21 cellular contexts compared by ENCODE assay signal in the genomic region with DNA sequence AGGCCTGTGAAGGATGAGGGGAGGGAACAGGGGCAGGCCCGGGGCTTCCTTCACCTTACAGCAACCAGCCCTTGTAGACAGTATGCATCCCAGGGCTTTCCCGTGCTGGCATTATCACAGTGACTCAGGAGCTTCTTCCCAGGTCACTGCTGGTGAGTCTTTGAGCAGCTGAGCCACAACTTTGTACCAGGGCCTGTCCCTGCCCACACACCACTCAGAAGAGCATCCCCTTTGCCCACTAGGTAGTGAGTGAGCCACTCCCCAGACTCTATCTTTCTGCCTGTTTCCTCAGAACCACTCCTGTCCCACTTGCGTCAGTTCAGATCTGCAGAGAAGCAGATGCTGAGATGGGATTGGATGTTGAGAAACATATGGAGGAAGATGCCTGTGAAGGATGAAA.
DNase-seq lines count a peak whose midpoint lies in the region; ATAC-seq and TF ChIP-seq lines count a peak whose summit lies in the region.
"Had no signal": no experiment of that assay in that cellular context is flagged by ENCODE, and none has a peak within 500 bp of the region (broad histone marks: within the 10 kb centered on the region; RNA-seq: fewer than 3 reads in every experiment).

No MANE protein-coding gene starts in this region.

- H3K4me1 ChIP-seq in Loucy (ENCODE audit: insufficient read depth, low read length, poor library complexity, severe bottlenecking) = peaks cover 29% of the 10 kb centered on the region
- H3K4me1 ChIP-seq: Caco-2, prostate gland had no signal

- H3K27ac Mint-ChIP-seq in activated T-cell treated with anti-CD3 and anti-CD28 coated beads, Interleukin-2, amount 50 U/mL, for 72 hours = no peak overlapping the region
- peak overlapping the region; percentile 61 for H3K27ac Mint-ChIP-seq in activated naive CD8-positive, alpha-beta T cell treated with anti-CD3 and anti-CD28 coated beads, Interleukin-2, amount 50 U/mL, for 24 hours
- H3K27ac Mint-ChIP-seq in stimulated activated naive CD8-positive, alpha-beta T cell treated with anti-CD3 and anti-CD28 coated beads, Interleukin-15, amount 100 ng/mL, for 72 hours = peak overlapping the region; percentile 51 to 99
- H3K27ac Mint-ChIP-seq: activated B cell treated with CpG ODN at 0.5 μM for 24 hours, nephron had no signal

- no peaks in the 10 kb centered on the region for H3K27me3 ChIP-seq in Loucy (ENCODE audit: insufficient read depth, low read length, poor library complexity, severe bottlenecking)

- no peak for TF ChIP-seq CTCF in Loucy (conservative IDR thresholded peaks at IDR 0.05; ENCODE audit: low read length)

- H3K36me3 Mint-ChIP-seq in activated T-cell treated with anti-CD3 and anti-CD28 coated beads, Interleukin-2, amount 50 U/mL, for 72 hours (ENCODE audit: insufficient read depth in 2 of 2) = peaks cover 12 to 19% of the 10 kb centered on the region in 2 donors
- peaks cover 32% of the 10 kb centered on the region for H3K36me3 Mint-ChIP-seq in activated naive CD8-positive, alpha-beta T cell treated with anti-CD3 and anti-CD28 coated beads, Interleukin-2, amount 50 U/mL, for 24 hours (ENCODE audit: low read depth)

- H3K36me3 ChIP-seq in Loucy (ENCODE audit: insufficient read depth, low read length) = peaks cover 15% of the 10 kb centered on the region; the same call in 1 of the 2 replicates
- H3K36me3 ChIP-seq: prostate gland had no signal

- DNase-seq in activated T-cell treated with anti-CD3 and anti-CD28 coated beads, Interleukin-2, amount 50 U/mL, for 72 hours = peak in 1 of 2 donors; percentile 37
- no peak for DNase-seq in activated T-cell treated with anti-CD3 and anti-CD28 coated beads, Interleukin-2, amount 50 U/mL, for 1 hour
- DNase-seq in activated naive CD8-positive, alpha-beta T cell treated with anti-CD3 and anti-CD28 coated beads, Interleukin-2, amount 50 U/mL, for 24 hours = no peak
- DNase-seq in stimulated activated naive CD8-positive, alpha-beta T cell treated with anti-CD3 and anti-CD28 coated beads, Interleukin-15, amount 100 ng/mL, for 72 hours = peak in 1 of 2 donors; percentile 50
- no peak for DNase-seq in NCI-H1930 (lab: John Stamatoyannopoulos, UW)
- DNase-seq: activated B cell treated with CpG ODN at 0.5 μM for 24 hours; amygdala; Caco-2; caudate nucleus; IMR-90; kidney glomerular epithelial cell; mesenchymal stem cell; NCI-H774; SHP77 treated with DMSO at 0.1 percent for 48 hours; small intestine; stimulated activated CD4-positive, alpha-beta T cell treated with anti-CD3 and anti-CD28 coated beads, Interleukin-4, amount 100 ng/mL, for 24 hours had no signal

- H3K79me2 ChIP-seq in Loucy (ENCODE audit: insufficient read depth, low read length) = no peaks in the 10 kb centered on the region

- peak overlapping the region; percentile 31 to 65 for H3K4me3 Mint-ChIP-seq in activated T-cell treated with anti-CD3 and anti-CD28 coated beads, Interleukin-2, amount 50 U/mL, for 72 hours
- peak overlapping the region; percentile 2 for H3K4me3 Mint-ChIP-seq in activated naive CD8-positive, alpha-beta T cell treated with anti-CD3 and anti-CD28 coated beads, Interleukin-2, amount 50 U/mL, for 24 hours
- H3K4me3 Mint-ChIP-seq in stimulated activated naive CD8-positive, alpha-beta T cell treated with anti-CD3 and anti-CD28 coated beads, Interleukin-15, amount 100 ng/mL, for 72 hours = peak overlapping the region; percentile 24 to 85
- H3K4me3 Mint-ChIP-seq: activated B cell treated with CpG ODN at 0.5 μM for 24 hours, nephron had no signal

- ATAC-seq in activated T-cell treated with anti-CD3 and anti-CD28 coated beads, Interleukin-2, amount 50 U/mL, for 72 hours (replicated peaks in 1 of 2) = peak; percentile 73 to 84
- ATAC-seq in activated naive CD8-positive, alpha-beta T cell treated with anti-CD3 and anti-CD28 coated beads, Interleukin-2, amount 50 U/mL, for 24 hours = peak; percentile 89
- ATAC-seq in stimulated activated naive CD8-positive, alpha-beta T cell treated with anti-CD3 and anti-CD28 coated beads, Interleukin-15, amount 100 ng/mL, for 72 hours = peak; percentile 86
- ATAC-seq in GM21360 (IDR thresholded peaks at IDR 0.05; ENCODE audit: unreplicated experiment) (no peak), GM21526 (IDR thresholded peaks at IDR 0.05; ENCODE audit: low FRiP score, unreplicated experiment) (no peak)

- H3K27me3 Mint-ChIP-seq in activated T-cell treated with anti-CD3 and anti-CD28 coated beads, Interleukin-2, amount 50 U/mL, for 72 hours (ENCODE audit: low read depth) = no peaks in the 10 kb centered on the region
- no peaks in the 10 kb centered on the region for H3K27me3 Mint-ChIP-seq in activated naive CD8-positive, alpha-beta T cell treated with anti-CD3 and anti-CD28 coated beads, Interleukin-2, amount 50 U/mL, for 24 hours
- no peaks in the 10 kb centered on the region for H3K27me3 Mint-ChIP-seq in stimulated activated naive CD8-positive, alpha-beta T cell treated with anti-CD3 and anti-CD28 coated beads, Interleukin-15, amount 100 ng/mL, for 72 hours
- H3K27me3 Mint-ChIP-seq: activated B cell treated with CpG ODN at 0.5 μM for 24 hours had no signal

- H3K4me2 ChIP-seq in Loucy (ENCODE audit: low read depth, low read length, poor library complexity, severe bottlenecking) = peak overlapping the region; percentile 70

- H3F3A ChIP-seq in Loucy (ENCODE audit: low read depth) = no peaks in the 10 kb centered on the region

- H3K9ac ChIP-seq in Loucy (ENCODE audit: low read depth, low read length, poor library complexity, severe bottlenecking) = peak overlapping the region; percentile 54

- no peaks in the 10 kb centered on the region for H4K20me1 ChIP-seq in Loucy (ENCODE audit: insufficient read depth, low read length, poor library complexity, severe bottlenecking)

- H3K9me2 ChIP-seq in Loucy (replicated peaks; ENCODE audit: low read depth, low read length) = no peaks in the 10 kb centered on the region

- no peak overlapping the region for H3K4me3 ChIP-seq in Loucy (ENCODE audit: low read length, poor library complexity, severe bottlenecking)
- H3K4me3 ChIP-seq: prostate gland had no signal

- no peak overlapping the region for H2AFZ ChIP-seq in Loucy (ENCODE audit: low read length)

- H3K4me1 Mint-ChIP-seq in activated T-cell treated with anti-CD3 and anti-CD28 coated beads, Interleukin-2, amount 50 U/mL, for 72 hours (ENCODE audit: low read depth) = peaks cover 42% of the 10 kb centered on the region
- peaks cover 53% of the 10 kb centered on the region for H3K4me1 Mint-ChIP-seq in activated naive CD8-positive, alpha-beta T cell treated with anti-CD3 and anti-CD28 coated beads, Interleukin-2, amount 50 U/mL, for 24 hours
- peaks cover 58% of the 10 kb centered on the region for H3K4me1 Mint-ChIP-seq in stimulated activated naive CD8-positive, alpha-beta T cell treated with anti-CD3 and anti-CD28 coated beads, Interleukin-15, amount 100 ng/mL, for 72 hours
- H3K4me1 Mint-ChIP-seq: nephron had no signal

- peaks cover 7 to 9% of the 10 kb centered on the region in 2 donors for H3K9me3 Mint-ChIP-seq in activated T-cell treated with anti-CD3 and anti-CD28 coated beads, Interleukin-2, amount 50 U/mL, for 72 hours
- H3K9me3 Mint-ChIP-seq in activated naive CD8-positive, alpha-beta T cell treated with anti-CD3 and anti-CD28 coated beads, Interleukin-2, amount 50 U/mL, for 24 hours = peaks cover 26% of the 10 kb centered on the region
- peaks cover 7 to 22% of the 10 kb centered on the region in 2 donors for H3K9me3 Mint-ChIP-seq in stimulated activated naive CD8-positive, alpha-beta T cell treated with anti-CD3 and anti-CD28 coated beads, Interleukin-15, amount 100 ng/mL, for 72 hours

- H3K9me3 ChIP-seq in Loucy (ENCODE audit: insufficient read depth, low read depth, low read length) = peaks cover 19% of the 10 kb centered on the region
- H3K9me3 ChIP-seq: Caco-2, prostate gland had no signal

Comparison
In these comparisons a context has a peak if more than half of its experiments do, and no peak if none do; other contexts are left out.
1. ATAC-seq: peak in activated T-cell treated with anti-CD3 and anti-CD28 coated beads, Interleukin-2, amount 50 U/mL, for 72 hours (2 of 2), activated naive CD8-positive, alpha-beta T cell treated with anti-CD3 and anti-CD28 coated beads, Interleukin-2, amount 50 U/mL, for 24 hours (single experiment) and stimulated activated naive CD8-positive, alpha-beta T cell treated with anti-CD3 and anti-CD28 coated beads, Interleukin-15, amount 100 ng/mL, for 72 hours (single experiment); none in GM21360 (single experiment) and GM21526 (single experiment).
2. H3K4me3 Mint-ChIP-seq: peak in every context shown above with its lines; median percentile 54 in stimulated activated naive CD8-positive, alpha-beta T cell treated with anti-CD3 and anti-CD28 coated beads, Interleukin-15, amount 100 ng/mL, for 72 hours; 48 in activated T-cell treated with anti-CD3 and anti-CD28 coated beads, Interleukin-2, amount 50 U/mL, for 72 hours; 2 in activated naive CD8-positive, alpha-beta T cell treated with anti-CD3 and anti-CD28 coated beads, Interleukin-2, amount 50 U/mL, for 24 hours.